Comparison of ENCODE assay signal across 1 cellular context in the genomic region with DNA sequence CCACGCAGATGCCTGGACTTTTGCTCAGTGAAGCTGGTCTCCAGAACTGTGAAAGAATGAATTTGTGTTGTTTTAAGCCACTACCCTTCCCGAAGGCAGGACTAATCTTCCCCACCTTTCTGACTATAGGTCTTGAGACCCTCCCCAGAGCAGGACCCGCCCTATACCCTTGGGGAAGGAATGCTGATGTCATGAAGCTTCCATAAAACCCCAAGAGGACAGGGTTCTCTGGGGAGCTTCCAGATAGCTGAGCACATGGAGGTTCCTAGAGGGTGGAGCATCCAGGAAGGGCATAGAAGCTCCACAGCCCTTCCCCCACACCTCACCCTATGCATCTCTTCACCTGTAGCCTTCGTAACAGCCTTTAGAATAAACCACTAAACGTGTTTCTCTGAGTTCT.
A peak's percentile ranks its signal among the peaks of the same experiment; 100 is the strongest.
TF ChIP-seq lines count a peak whose summit lies in the region.

No MANE protein-coding gene starts in this region.

TF ChIP-seq in HepG2, 621 proteins besides CTCF, POLR2A, EP300 and RAD21:
- TF ChIP-seq, protein P1, sequence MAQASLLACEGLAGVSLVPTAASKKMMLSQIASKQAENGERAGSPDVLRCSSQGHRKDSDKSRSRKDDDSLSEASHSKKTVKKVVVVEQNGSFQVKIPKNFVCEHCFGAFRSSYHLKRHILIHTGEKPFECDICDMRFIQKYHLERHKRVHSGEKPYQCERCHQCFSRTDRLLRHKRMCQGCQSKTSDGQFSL (CRISPR knock-in tag; IDR thresholded peaks at IDR 0.05): no peak
- TF ChIP-seq CREB1 (IDR thresholded peaks at IDR 0.05): no peak
- TF ChIP-seq CREB1 (CRISPR knock-in tag; IDR thresholded peaks at IDR 0.05): 0 out of 2 replicates have a peak, but pooled peaks have one; percentile 14
- peak; percentile 25; the same call in 1 of the 2 replicates for TF ChIP-seq TBX2 (CRISPR knock-in tag; IDR thresholded peaks at IDR 0.05; ENCODE audit: borderline replicate concordance)
- no peak for TF ChIP-seq AHR (CRISPR knock-in tag; IDR thresholded peaks at IDR 0.05)
- 0 out of 2 replicates have a peak, but pooled peaks have one; percentile 19 for TF ChIP-seq ZFY (CRISPR knock-in tag; IDR thresholded peaks at IDR 0.05)
